ENCODE assay signal across 25 cellular contexts in genomic region chr7:81366546-81366945, GRCh38.
"Had no signal": no experiment of that assay in that cellular context is flagged by ENCODE, and none has a peak within 500 bp of the region (broad histone marks: within the 10 kb centered on the region; RNA-seq: fewer than 3 reads in every experiment).

No MANE protein-coding gene starts in this region.

- H3K4me3 Mint-ChIP-seq: activated naive CD4-positive, alpha-beta T cell treated with anti-CD3 and anti-CD28 coated beads, Interleukin-2, amount 10 ng/mL, durations not matched to agents 7 days and 5 days; activated naive CD8-positive, alpha-beta T cell treated with anti-CD3 and anti-CD28 coated beads, Interleukin-2, amount 50 U/mL, for 24 hours; activated T-cell treated with anti-CD3 and anti-CD28 coated beads, Interleukin-2, amount 50 U/mL, for 4 hours; mesothelial cell of epicardium; nephron progenitor cell; T-cell had no signal

- FAIRE-seq: keratinocyte had no signal

- H3K9me3 ChIP-seq: thyroid gland had no signal

- H3K4me1 Mint-ChIP-seq: activated naive CD4-positive, alpha-beta T cell treated with anti-CD3 and anti-CD28 coated beads, Interleukin-2, amount 10 ng/mL, durations not matched to agents 7 days and 5 days; activated naive CD8-positive, alpha-beta T cell treated with anti-CD3 and anti-CD28 coated beads, Interleukin-2, amount 50 U/mL, for 24 hours; T-cell had no signal

- ATAC-seq: activated CD4-positive, CD25-positive, alpha-beta regulatory T cell treated with anti-CD3 and anti-CD28 coated beads, Interleukin-2, amount 50 U/mL, for 24 hours; activated naive CD8-positive, alpha-beta T cell treated with anti-CD3 and anti-CD28 coated beads, Interleukin-2, amount 50 U/mL, for 24 hours; activated T-cell treated with anti-CD3 and anti-CD28 coated beads, Interleukin-2, amount 50 U/mL, for 4 hours; esophagus mucosa; left lobe of liver; T-cell had no signal

- H3K27ac Mint-ChIP-seq: activated naive CD4-positive, alpha-beta T cell treated with anti-CD3 and anti-CD28 coated beads, Interleukin-2, amount 10 ng/mL, durations not matched to agents 7 days and 5 days; activated naive CD8-positive, alpha-beta T cell treated with anti-CD3 and anti-CD28 coated beads, Interleukin-2, amount 50 U/mL, for 24 hours; mesothelial cell of epicardium; nephron progenitor cell; T-cell had no signal

- H3K27me3 Mint-ChIP-seq: activated naive CD4-positive, alpha-beta T cell treated with anti-CD3 and anti-CD28 coated beads, Interleukin-2, amount 10 ng/mL, durations not matched to agents 7 days and 5 days; activated naive CD8-positive, alpha-beta T cell treated with anti-CD3 and anti-CD28 coated beads, Interleukin-2, amount 50 U/mL, for 24 hours; T-cell had no signal

- H3K9me3 Mint-ChIP-seq: nephron progenitor cell had no signal

- H3K36me3 ChIP-seq: thyroid gland had no signal

- H3K36me3 Mint-ChIP-seq: activated naive CD4-positive, alpha-beta T cell treated with anti-CD3 and anti-CD28 coated beads, Interleukin-2, amount 10 ng/mL, durations not matched to agents 7 days and 5 days; mesothelial cell of epicardium; T-cell had no signal

- DNase-seq: activated CD4-positive, alpha-beta T cell treated with anti-CD3 and anti-CD28 coated beads, Interleukin-2, amount 50 U/mL, for 1 hour; activated CD8-positive, alpha-beta memory T cell treated with anti-CD3 and anti-CD28 coated beads, Interleukin-2, amount 50 U/mL, for 4 hours; activated naive CD4-positive, alpha-beta T cell treated with anti-CD3 and anti-CD28 coated beads, Interleukin-2, amount 10 ng/mL, durations not matched to agents 7 days and 5 days; activated naive CD8-positive, alpha-beta T cell treated with anti-CD3 and anti-CD28 coated beads, Interleukin-2, amount 50 U/mL, for 24 hours; activated T-cell treated with anti-CD3 and anti-CD28 coated beads, Interleukin-2, amount 50 U/mL, for 4 hours; aorta; cerebellar nuclear complex; effector CD4-positive, alpha-beta T cell; hypothalamus; nephron progenitor cell; occipital lobe; posterior cingulate gyrus; stimulated activated CD4-positive, alpha-beta T cell treated with anti-CD3 and anti-CD28 coated beads, Interleukin-12 subunit alpha, Interleukin-12 subunit beta, amount 100 ng/mL, for 4 hours; stimulated activated CD4-positive, alpha-beta T cell treated with anti-CD3 and anti-CD28 coated beads, Interleukin-1b, Interleukin-23, amount 100 ng/mL, for 48 hours; stimulated activated CD8-positive, alpha-beta memory T cell treated with anti-CD3 and anti-CD28 coated beads, Interleukin-4, amount 100 ng/mL, for 48 hours; stimulated activated naive CD4-positive, alpha-beta T cell; T-cell; T-helper 9 cell; thyroid gland had no signal

- H3K4me1 ChIP-seq: thyroid gland had no signal

- H3K27ac ChIP-seq: thyroid gland had no signal

- H3K4me3 ChIP-seq: lung, thyroid gland had no signal

- H3K27me3 ChIP-seq: thyroid gland had no signal
